In genomic region chr17:42743595-42744282, GRCh38 we compare ENCODE assay signal across 8 cellular contexts. TPM values are rescaled to one million over a fixed set of nuclear protein-coding genes. Genes with fewer than 3 reads are reported as not detected.
DNase-seq lines count a peak whose midpoint lies in the region; ATAC-seq and TF ChIP-seq lines count a peak whose summit lies in the region.

No MANE protein-coding gene starts in this region.

- POLR2A ChIA-PET in T-cell (lab: Charles Lee) = interaction anchor here in 1 of 2 donors (0.7 kb wide), 2 partner anchors 18 to 23 kb away, joined by 4 to 8 read pairs; no protein-coding TSS in a partner anchor

- peak overlapping the region; percentile 85 to 97 (median 92) for H3K4me3 Mint-ChIP-seq in T-cell

- H3K9me3 Mint-ChIP-seq in T-cell = no peaks in the 10 kb centered on the region

- H3K4me1 Mint-ChIP-seq in T-cell = peaks cover 27 to 33% (median 27%) of the 10 kb centered on the region in 3 donors

- H3K27ac ChIP-seq in skeletal muscle tissue (ENCODE audit: low read depth, low read length) = peak overlapping the region; percentile 90

- H3K9ac ChIP-seq in skeletal muscle tissue (ENCODE audit: low read depth in 1 of 3, low read length in 3 of 3) = peak overlapping the region; percentile 79 to 91 (median 87)

- no peak for TF ChIP-seq CTCF in fibroblast of villous mesenchyme (IDR thresholded peaks at IDR 0.05; ENCODE audit: insufficient read depth, low read depth, low read length)

- H3K4me3 ChIP-seq in fibroblast of villous mesenchyme (ENCODE audit: low read depth, low read length) (peak overlapping the region; percentile 86), skeletal muscle tissue (ENCODE audit: low read length in 3 of 3) (peak overlapping the region; percentile 88 to 94 (median 91))

- DNase-seq in NCI-H748 (lab: John Stamatoyannopoulos, UW; ENCODE audit: unreplicated experiment) (peak; percentile 20), NCI-H748 treated with DMSO at 0.1 percent for 48 hours (lab: John Stamatoyannopoulos, UW) (no peak), T-cell (no peak), fibroblast of villous mesenchyme (ENCODE audit: low read depth) (no peak), foreskin melanocyte (no peak), ecto neural progenitor cell (ENCODE audit: low spot score) (no peak)

- ATAC-seq in T-cell (replicated peaks in 1 of 4) (no peak), HG02798 (IDR thresholded peaks at IDR 0.05; ENCODE audit: poor library complexity, unreplicated experiment) (no peak)

- H3K4me1 ChIP-seq in skeletal muscle tissue (ENCODE audit: control insufficient read depth in 3 of 3, insufficient read depth in 3 of 3, low read length in 3 of 3) = peaks cover 16 to 22% (median 18%) of the 10 kb centered on the region in 3 donors

- H3K27me3 Mint-ChIP-seq in T-cell = peaks cover 4 to 5% of the 10 kb centered on the region in 2 donors

- CTCF ChIA-PET in T-cell (lab: Charles Lee) = interaction anchor here (0.6 to 0.7 kb wide), 4 partner anchors 23 to 188 kb away, joined by 3 to 5 read pairs (median 4); no protein-coding TSS in a partner anchor

- H3K9me3 ChIP-seq in skeletal muscle tissue (ENCODE audit: control insufficient read depth in 3 of 3, low read length in 3 of 3) = no peaks in the 10 kb centered on the region

- no peaks in the 10 kb centered on the region for H3K27me3 ChIP-seq in skeletal muscle tissue (ENCODE audit: control insufficient read depth in 3 of 3, insufficient read depth in 3 of 3, low read length in 3 of 3)

- H3K27ac Mint-ChIP-seq in T-cell = peak overlapping the region; percentile 94 to 97

- H3K36me3 Mint-ChIP-seq in T-cell = no peaks in the 10 kb centered on the region

- no peaks in the 10 kb centered on the region for H3K36me3 ChIP-seq in skeletal muscle tissue (ENCODE audit: control insufficient read depth in 3 of 3, insufficient read depth in 3 of 3, low read length in 3 of 3)

RNA-seq across cellular contexts. Expression of gene EZH1, which starts 1.1 kb away (rescaled TPM):
- total RNA-seq in T-cell (100 to 1,000 TPM in 4 of 5 donors, 10 to 100 TPM in 1; 87.1 to 161 (median 146) TPM), fibroblast of villous mesenchyme (16.8 and 22.0 TPM in 2 replicates), skeletal muscle tissue (13.0 TPM)

RNA-seq across cellular contexts. Expression of gene RAMP2, which starts 17.3 kb away (rescaled TPM):
- not detected for total RNA-seq in T-cell
- total RNA-seq in fibroblast of villous mesenchyme = not detected in 2 replicates
- total RNA-seq in skeletal muscle tissue = 16.2 TPM

RNA-seq across cellular contexts. Expression of gene VPS25, which starts 29.5 kb away (rescaled TPM):
- total RNA-seq in T-cell = 10 to 100 TPM; 34.7 to 42.5 (median 38.7) TPM
- total RNA-seq in fibroblast of villous mesenchyme = 52.2 and 53.1 TPM in 2 replicates
- 38.6 TPM for total RNA-seq in skeletal muscle tissue

RNA-seq across cellular contexts. Expression of gene WNK4, which starts 36.7 kb away (rescaled TPM):
- total RNA-seq in T-cell (1 to 10 TPM in 1 of 5 donors, under 1 TPM in 3, not detected in 1; 0.38 to 1.3 (median 0.60) TPM), fibroblast of villous mesenchyme (1.3 and 3.9 TPM in 2 replicates), skeletal muscle tissue (not detected)

RNA-seq across cellular contexts. Expression of gene COA3, which starts 54.8 kb away (rescaled TPM):
- total RNA-seq in T-cell = 10 to 100 TPM in 4 of 5 donors, 1 to 10 TPM in 1; 7.9 to 32.4 (median 29.8) TPM
- 52.2 and 66.4 TPM in 2 replicates for total RNA-seq in fibroblast of villous mesenchyme
- 99.2 TPM for total RNA-seq in skeletal muscle tissue

Comparison
In these comparisons a context has a peak if more than half of its experiments do, and no peak if none do; other contexts are left out.
1. RNA of gene RAMP2, which starts 17.3 kb away (total RNA-seq): 16.2 TPM in skeletal muscle tissue (single experiment); not detected in T-cell and not detected in fibroblast of villous mesenchyme; every median in the first group is over 10 times any median in the second.